Comparison of ENCODE assay signal across 1 cellular context in the genomic region with DNA sequence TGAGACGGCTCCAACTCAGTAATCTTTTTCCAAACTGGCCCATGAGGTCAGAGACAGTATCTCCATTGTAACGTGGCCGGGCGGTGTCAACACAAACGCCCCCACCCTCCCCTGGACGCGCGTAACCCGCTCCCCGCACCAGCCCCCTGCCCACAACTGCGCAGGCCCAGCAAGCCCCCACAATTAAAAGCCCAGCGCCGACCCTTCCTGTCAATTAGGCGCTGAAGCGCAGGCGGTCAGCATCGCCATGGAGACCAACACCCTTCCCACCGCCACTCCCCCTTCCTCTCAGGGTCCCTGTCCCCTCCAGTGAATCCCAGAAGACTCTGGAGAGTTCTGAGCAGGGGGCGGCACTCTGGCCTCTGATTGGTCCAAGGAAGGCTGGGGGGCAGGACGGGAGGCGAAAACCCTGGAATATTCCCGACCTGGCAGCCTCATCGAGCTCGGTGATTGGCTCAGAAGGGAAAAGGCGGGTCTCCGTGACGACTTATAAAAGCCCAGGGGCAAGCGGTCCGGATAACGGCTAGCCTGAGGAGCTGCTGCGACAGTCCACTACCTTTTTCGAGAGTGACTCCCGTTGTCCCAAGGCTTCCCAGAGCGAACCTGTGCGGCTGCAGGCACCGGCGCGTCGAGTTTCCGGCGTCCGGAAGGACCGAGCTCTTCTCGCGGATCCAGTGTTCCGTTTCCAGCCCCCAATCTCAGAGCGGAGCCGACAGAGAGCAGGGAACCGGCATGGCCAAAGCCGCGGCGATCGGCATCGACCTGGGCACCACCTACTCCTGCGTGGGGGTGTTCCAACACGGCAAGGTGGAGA.
TF ChIP-seq lines count a peak whose summit lies in the region.

A gene (plus strand): TSS at position 519 of the 814 bp plus-strand sequence. CDS start 214 bp downstream, at position 733.
A gene (minus strand): TSS at position 259 of the 814 bp plus-strand sequence. CDS start 3,311 bp downstream, outside the sequence.

TF ChIP-seq in K562, 482 proteins besides CTCF, POLR2A, EP300 and RAD21 (continued from another document and continues in another):
- TF ChIP-seq, protein P1, sequence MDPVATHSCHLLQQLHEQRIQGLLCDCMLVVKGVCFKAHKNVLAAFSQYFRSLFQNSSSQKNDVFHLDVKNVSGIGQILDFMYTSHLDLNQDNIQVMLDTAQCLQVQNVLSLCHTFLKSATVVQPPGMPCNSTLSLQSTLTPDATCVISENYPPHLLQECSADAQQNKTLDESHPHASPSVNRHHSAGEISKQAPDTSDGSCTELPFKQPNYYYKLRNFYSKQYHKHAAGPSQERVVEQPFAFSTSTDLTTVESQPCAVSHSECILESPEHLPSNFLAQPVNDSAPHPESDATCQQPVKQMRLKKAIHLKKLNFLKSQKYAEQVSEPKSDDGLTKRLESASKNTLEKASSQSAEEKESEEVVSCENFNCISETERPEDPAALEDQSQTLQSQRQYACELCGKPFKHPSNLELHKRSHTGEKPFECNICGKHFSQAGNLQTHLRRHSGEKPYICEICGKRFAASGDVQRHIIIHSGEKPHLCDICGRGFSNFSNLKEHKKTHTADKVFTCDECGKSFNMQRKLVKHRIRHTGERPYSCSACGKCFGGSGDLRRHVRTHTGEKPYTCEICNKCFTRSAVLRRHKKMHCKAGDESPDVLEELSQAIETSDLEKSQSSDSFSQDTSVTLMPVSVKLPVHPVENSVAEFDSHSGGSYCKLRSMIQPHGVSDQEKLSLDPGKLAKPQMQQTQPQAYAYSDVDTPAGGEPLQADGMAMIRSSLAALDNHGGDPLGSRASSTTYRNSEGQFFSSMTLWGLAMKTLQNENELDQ (CRISPR knock-in tag; IDR thresholded peaks at IDR 0.05; ENCODE audit: borderline replicate concordance), result no peak
- TF ChIP-seq, protein P2, sequence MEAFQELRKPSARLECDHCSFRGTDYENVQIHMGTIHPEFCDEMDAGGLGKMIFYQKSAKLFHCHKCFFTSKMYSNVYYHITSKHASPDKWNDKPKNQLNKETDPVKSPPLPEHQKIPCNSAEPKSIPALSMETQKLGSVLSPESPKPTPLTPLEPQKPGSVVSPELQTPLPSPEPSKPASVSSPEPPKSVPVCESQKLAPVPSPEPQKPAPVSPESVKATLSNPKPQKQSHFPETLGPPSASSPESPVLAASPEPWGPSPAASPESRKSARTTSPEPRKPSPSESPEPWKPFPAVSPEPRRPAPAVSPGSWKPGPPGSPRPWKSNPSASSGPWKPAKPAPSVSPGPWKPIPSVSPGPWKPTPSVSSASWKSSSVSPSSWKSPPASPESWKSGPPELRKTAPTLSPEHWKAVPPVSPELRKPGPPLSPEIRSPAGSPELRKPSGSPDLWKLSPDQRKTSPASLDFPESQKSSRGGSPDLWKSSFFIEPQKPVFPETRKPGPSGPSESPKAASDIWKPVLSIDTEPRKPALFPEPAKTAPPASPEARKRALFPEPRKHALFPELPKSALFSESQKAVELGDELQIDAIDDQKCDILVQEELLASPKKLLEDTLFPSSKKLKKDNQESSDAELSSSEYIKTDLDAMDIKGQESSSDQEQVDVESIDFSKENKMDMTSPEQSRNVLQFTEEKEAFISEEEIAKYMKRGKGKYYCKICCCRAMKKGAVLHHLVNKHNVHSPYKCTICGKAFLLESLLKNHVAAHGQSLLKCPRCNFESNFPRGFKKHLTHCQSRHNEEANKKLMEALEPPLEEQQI (IDR thresholded peaks at IDR 0.05), result no peak
- no peak for TF ChIP-seq PTRF (tag; IDR thresholded peaks at IDR 0.05)
- no peak; the same call in 1 of the 2 replicates for TF ChIP-seq TGIF2 (CRISPR knock-in tag; IDR thresholded peaks at IDR 0.05)
- TF ChIP-seq NCOA2 (IDR thresholded peaks at IDR 0.05; ENCODE audit: partially characterized antibody in 2 of 2), result no peak
- TF ChIP-seq, protein P3, sequence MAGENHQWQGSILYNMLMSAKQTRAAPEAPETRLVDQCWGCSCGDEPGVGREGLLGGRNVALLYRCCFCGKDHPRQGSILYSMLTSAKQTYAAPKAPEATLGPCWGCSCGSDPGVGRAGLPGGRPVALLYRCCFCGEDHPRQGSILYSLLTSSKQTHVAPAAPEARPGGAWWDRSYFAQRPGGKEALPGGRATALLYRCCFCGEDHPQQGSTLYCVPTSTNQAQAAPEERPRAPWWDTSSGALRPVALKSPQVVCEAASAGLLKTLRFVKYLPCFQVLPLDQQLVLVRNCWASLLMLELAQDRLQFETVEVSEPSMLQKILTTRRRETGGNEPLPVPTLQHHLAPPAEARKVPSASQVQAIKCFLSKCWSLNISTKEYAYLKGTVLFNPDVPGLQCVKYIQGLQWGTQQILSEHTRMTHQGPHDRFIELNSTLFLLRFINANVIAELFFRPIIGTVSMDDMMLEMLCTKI (IDR thresholded peaks at IDR 0.05; ENCODE audit: partially characterized antibody), result no peak
- TF ChIP-seq MAFK (IDR thresholded peaks at IDR 0.05; ENCODE audit: low read length), result 0 out of 2 replicates have a peak, but pooled peaks have one; percentile 6
- TF ChIP-seq GATAD2A (IDR thresholded peaks at IDR 0.05), result peak; percentile 95
- peak; percentile 69; the same call in 1 of the 2 replicates for TF ChIP-seq HLTF (IDR thresholded peaks at IDR 0.05)
- TF ChIP-seq SREBF1 (IDR thresholded peaks at IDR 0.05; ENCODE audit: borderline replicate concordance, low read depth, low read length), result peak; percentile 40; the same call in 1 of the 2 replicates
- no peak for TF ChIP-seq HOXB6 (CRISPR knock-in tag; IDR thresholded peaks at IDR 0.05; ENCODE audit: borderline replicate concordance)
- TF ChIP-seq MTA3 (IDR thresholded peaks at IDR 0.05; ENCODE audit: borderline replicate concordance), result peak; percentile 100
- peak; percentile 95 for TF ChIP-seq OTX1 (CRISPR knock-in tag; IDR thresholded peaks at IDR 0.05)
- no peak for TF ChIP-seq U2AF2 (optimal IDR thresholded peaks at IDR 0.05; ENCODE audit: low read depth, low read length)
- no peak for TF ChIP-seq PRPF4 (IDR thresholded peaks at IDR 0.05; ENCODE audit: insufficient read depth, low read depth, low read length, poor library complexity, severe bottlenecking)
- TF ChIP-seq ZNF75A (CRISPR knock-in tag; IDR thresholded peaks at IDR 0.05), result 0 out of 2 replicates have a peak, but pooled peaks have one; percentile 13
- TF ChIP-seq ZNF324 (CRISPR knock-in tag; IDR thresholded peaks at IDR 0.05), result peak; percentile 76
- TF ChIP-seq POLR2AphosphoS2 (IDR thresholded peaks at IDR 0.05; ENCODE audit: low read length), result peak; percentile 97
- TF ChIP-seq, protein P4, sequence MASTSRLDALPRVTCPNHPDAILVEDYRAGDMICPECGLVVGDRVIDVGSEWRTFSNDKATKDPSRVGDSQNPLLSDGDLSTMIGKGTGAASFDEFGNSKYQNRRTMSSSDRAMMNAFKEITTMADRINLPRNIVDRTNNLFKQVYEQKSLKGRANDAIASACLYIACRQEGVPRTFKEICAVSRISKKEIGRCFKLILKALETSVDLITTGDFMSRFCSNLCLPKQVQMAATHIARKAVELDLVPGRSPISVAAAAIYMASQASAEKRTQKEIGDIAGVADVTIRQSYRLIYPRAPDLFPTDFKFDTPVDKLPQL (IDR thresholded peaks at IDR 0.05; ENCODE audit: extremely low read depth, insufficient read length), result peak; percentile 98
- no peak for TF ChIP-seq MEIS2 (IDR thresholded peaks at IDR 0.05; ENCODE audit: partially characterized antibody)
- TF ChIP-seq ZNF57 (CRISPR knock-in tag; IDR thresholded peaks at IDR 0.05), result no peak; the same call in 1 of the 2 replicates
- no peak for TF ChIP-seq STAT5B (CRISPR knock-in tag; IDR thresholded peaks at IDR 0.05)
- TF ChIP-seq HMG20B (CRISPR knock-in tag; IDR thresholded peaks at IDR 0.05), result no peak
- TF ChIP-seq C11orf30 (IDR thresholded peaks at IDR 0.05; ENCODE audit: low read depth), result no peak
- TF ChIP-seq, protein P5, sequence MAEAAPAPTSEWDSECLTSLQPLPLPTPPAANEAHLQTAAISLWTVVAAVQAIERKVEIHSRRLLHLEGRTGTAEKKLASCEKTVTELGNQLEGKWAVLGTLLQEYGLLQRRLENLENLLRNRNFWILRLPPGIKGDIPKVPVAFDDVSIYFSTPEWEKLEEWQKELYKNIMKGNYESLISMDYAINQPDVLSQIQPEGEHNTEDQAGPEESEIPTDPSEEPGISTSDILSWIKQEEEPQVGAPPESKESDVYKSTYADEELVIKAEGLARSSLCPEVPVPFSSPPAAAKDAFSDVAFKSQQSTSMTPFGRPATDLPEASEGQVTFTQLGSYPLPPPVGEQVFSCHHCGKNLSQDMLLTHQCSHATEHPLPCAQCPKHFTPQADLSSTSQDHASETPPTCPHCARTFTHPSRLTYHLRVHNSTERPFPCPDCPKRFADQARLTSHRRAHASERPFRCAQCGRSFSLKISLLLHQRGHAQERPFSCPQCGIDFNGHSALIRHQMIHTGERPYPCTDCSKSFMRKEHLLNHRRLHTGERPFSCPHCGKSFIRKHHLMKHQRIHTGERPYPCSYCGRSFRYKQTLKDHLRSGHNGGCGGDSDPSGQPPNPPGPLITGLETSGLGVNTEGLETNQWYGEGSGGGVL (CRISPR knock-in tag; IDR thresholded peaks at IDR 0.05), result no peak
- TF ChIP-seq ZNF133 (CRISPR knock-in tag; IDR thresholded peaks at IDR 0.05), result peak; percentile 85
- 0 out of 2 replicates have a peak, but pooled peaks have one; percentile 36 for TF ChIP-seq PHF21A (IDR thresholded peaks at IDR 0.05; ENCODE audit: borderline replicate concordance, low read depth)
- TF ChIP-seq STAT5A (IDR thresholded peaks at IDR 0.05; ENCODE audit: borderline replicate concordance, low read length), result no peak
- no peak; the same call in 1 of the 2 replicates for TF ChIP-seq RFX5 (IDR thresholded peaks at IDR 0.05; ENCODE audit: low read depth, low read length)
- TF ChIP-seq ZFP36 (IDR thresholded peaks at IDR 0.05; ENCODE audit: low read depth, low read length, partially characterized antibody), result no peak
- TF ChIP-seq SIX5 (IDR thresholded peaks at IDR 0.05; ENCODE audit: borderline replicate concordance in 1 of 2, insufficient read depth in 1 of 2, low read depth in 1 of 2, low read length in 2 of 2), result no peak
- TF ChIP-seq PYGO2 (tag; IDR thresholded peaks at IDR 0.05), result no peak
- peak; percentile 27 for TF ChIP-seq MYNN (IDR thresholded peaks at IDR 0.05)
- TF ChIP-seq MYNN (CRISPR knock-in tag; IDR thresholded peaks at IDR 0.05), result no peak
- TF ChIP-seq HIVEP1 (CRISPR knock-in tag; IDR thresholded peaks at IDR 0.05), result no peak
- TF ChIP-seq GTF2E2 (tag; IDR thresholded peaks at IDR 0.05), result peak; percentile 95
- TF ChIP-seq ZZZ3 (IDR thresholded peaks at IDR 0.05), result no peak
- TF ChIP-seq EGR1 (conservative IDR thresholded peaks at IDR 0.05), result no peak; the same call in none of the 2 replicates
- TF ChIP-seq, protein P6, sequence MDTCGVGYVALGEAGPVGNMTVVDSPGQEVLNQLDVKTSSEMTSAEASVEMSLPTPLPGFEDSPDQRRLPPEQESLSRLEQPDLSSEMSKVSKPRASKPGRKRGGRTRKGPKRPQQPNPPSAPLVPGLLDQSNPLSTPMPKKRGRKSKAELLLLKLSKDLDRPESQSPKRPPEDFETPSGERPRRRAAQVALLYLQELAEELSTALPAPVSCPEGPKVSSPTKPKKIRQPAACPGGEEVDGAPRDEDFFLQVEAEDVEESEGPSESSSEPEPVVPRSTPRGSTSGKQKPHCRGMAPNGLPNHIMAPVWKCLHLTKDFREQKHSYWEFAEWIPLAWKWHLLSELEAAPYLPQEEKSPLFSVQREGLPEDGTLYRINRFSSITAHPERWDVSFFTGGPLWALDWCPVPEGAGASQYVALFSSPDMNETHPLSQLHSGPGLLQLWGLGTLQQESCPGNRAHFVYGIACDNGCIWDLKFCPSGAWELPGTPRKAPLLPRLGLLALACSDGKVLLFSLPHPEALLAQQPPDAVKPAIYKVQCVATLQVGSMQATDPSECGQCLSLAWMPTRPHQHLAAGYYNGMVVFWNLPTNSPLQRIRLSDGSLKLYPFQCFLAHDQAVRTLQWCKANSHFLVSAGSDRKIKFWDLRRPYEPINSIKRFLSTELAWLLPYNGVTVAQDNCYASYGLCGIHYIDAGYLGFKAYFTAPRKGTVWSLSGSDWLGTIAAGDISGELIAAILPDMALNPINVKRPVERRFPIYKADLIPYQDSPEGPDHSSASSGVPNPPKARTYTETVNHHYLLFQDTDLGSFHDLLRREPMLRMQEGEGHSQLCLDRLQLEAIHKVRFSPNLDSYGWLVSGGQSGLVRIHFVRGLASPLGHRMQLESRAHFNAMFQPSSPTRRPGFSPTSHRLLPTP (IDR thresholded peaks at IDR 0.05; ENCODE audit: borderline replicate concordance, extremely low read depth, insufficient read length), result no peak
- peak; percentile 84 for TF ChIP-seq ZBTB7A (IDR thresholded peaks at IDR 0.05; ENCODE audit: borderline replicate concordance, control insufficient read depth, low read depth, low read length)
- TF ChIP-seq, protein P7, sequence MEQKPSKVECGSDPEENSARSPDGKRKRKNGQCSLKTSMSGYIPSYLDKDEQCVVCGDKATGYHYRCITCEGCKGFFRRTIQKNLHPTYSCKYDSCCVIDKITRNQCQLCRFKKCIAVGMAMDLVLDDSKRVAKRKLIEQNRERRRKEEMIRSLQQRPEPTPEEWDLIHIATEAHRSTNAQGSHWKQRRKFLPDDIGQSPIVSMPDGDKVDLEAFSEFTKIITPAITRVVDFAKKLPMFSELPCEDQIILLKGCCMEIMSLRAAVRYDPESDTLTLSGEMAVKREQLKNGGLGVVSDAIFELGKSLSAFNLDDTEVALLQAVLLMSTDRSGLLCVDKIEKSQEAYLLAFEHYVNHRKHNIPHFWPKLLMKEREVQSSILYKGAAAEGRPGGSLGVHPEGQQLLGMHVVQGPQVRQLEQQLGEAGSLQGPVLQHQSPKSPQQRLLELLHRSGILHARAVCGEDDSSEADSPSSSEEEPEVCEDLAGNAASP (IDR thresholded peaks at IDR 0.05), result no peak
- TF ChIP-seq, protein P8, sequence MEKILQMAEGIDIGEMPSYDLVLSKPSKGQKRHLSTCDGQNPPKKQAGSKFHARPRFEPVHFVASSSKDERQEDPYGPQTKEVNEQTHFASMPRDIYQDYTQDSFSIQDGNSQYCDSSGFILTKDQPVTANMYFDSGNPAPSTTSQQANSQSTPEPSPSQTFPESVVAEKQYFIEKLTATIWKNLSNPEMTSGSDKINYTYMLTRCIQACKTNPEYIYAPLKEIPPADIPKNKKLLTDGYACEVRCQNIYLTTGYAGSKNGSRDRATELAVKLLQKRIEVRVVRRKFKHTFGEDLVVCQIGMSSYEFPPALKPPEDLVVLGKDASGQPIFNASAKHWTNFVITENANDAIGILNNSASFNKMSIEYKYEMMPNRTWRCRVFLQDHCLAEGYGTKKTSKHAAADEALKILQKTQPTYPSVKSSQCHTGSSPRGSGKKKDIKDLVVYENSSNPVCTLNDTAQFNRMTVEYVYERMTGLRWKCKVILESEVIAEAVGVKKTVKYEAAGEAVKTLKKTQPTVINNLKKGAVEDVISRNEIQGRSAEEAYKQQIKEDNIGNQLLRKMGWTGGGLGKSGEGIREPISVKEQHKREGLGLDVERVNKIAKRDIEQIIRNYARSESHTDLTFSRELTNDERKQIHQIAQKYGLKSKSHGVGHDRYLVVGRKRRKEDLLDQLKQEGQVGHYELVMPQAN (IDR thresholded peaks at IDR 0.05; ENCODE audit: borderline replicate concordance), result peak; percentile 36
- TF ChIP-seq TAF1 (IDR thresholded peaks at IDR 0.05; ENCODE audit: control insufficient read depth, extremely low read depth, insufficient read depth, low read length, severe bottlenecking), result peak; percentile 98
- peak; percentile 43 for TF ChIP-seq SP2 (IDR thresholded peaks at IDR 0.05; ENCODE audit: extremely low read depth, low read depth, low read length, poor library complexity, severe bottlenecking)
- TF ChIP-seq CBX3 (IDR thresholded peaks at IDR 0.05; ENCODE audit: borderline replicate concordance in 1 of 2, low read length in 2 of 2), result peak in 1 of 2 experiments; percentile 12; a peak in 1 of 3 replicates
- no peak; the same call in 1 of the 2 replicates for TF ChIP-seq LEF1 (IDR thresholded peaks at IDR 0.05)
- no peak for TF ChIP-seq SREBF2 (CRISPR knock-in tag; IDR thresholded peaks at IDR 0.05)
